ENCODE assay signal across 35 cellular contexts in genomic region chr17:66752411-66752810, GRCh38.
"Had no signal": no experiment of that assay in that cellular context is flagged by ENCODE, and none has a peak within 500 bp of the region (broad histone marks: within the 10 kb centered on the region; RNA-seq: fewer than 3 reads in every experiment).

No MANE protein-coding gene starts in this region.

- H3K27me3 ChIP-seq: adrenal gland, body of pancreas, brain microvascular endothelial cell, breast epithelium had no signal

- H3K4me3 ChIP-seq: adrenal gland, body of pancreas, breast epithelium had no signal

- H3K4me3 Mint-ChIP-seq: activated CD4-positive, alpha-beta memory T cell treated with anti-CD3 and anti-CD28 coated beads for 36 hours; activated CD4-positive, alpha-beta T cell treated with anti-CD3 and anti-CD28 coated beads, Interleukin-2, amount 10 ng/mL, durations not matched to agents 24 days and 14 days; activated CD8-positive, alpha-beta T cell treated with anti-CD3 and anti-CD28 coated beads for 36 hours; activated naive CD4-positive, alpha-beta T cell treated with anti-CD3 and anti-CD28 coated beads for 36 hours; activated naive CD8-positive, alpha-beta T cell treated with anti-CD3 and anti-CD28 coated beads for 36 hours; activated T-cell treated with anti-CD3 and anti-CD28 coated beads, Interleukin-2, amount 50 U/mL, for 4 hours; activated T-cell treated with anti-CD3 and anti-CD28 coated beads, Interleukin-2, amount 50 U/mL, for 72 hours; activated T-helper 1 cell treated with anti-CD3 and anti-CD28 coated beads, Interleukin-12 subunit alpha, Interleukin-12 subunit beta, Interleukin-2, Interleukin-4 antibody, amounts not matched to agents 30 ng/mL and 10 ng/mL and 1 ng/mL, durations not matched to agents 14 hours and 24 hours and 36 hours; activated T-helper 17 cell treated with anti-CD3 and anti-CD28 coated beads, Interleukin-2, amount 50 U/mL, for 72 hours; T-cell; T-helper 2 cell treated with Interferon-gamma antibody and Interleukin-4, amounts not matched to agents 5 μg/mL and 100 μg/mL, for 36 hours; WTC11 had no signal

- H3K9me3 ChIP-seq: adrenal gland, body of pancreas, breast epithelium had no signal

- H3K27me3 Mint-ChIP-seq: activated CD4-positive, alpha-beta memory T cell treated with anti-CD3 and anti-CD28 coated beads for 36 hours; activated CD4-positive, alpha-beta T cell treated with anti-CD3 and anti-CD28 coated beads, Interleukin-2, amount 10 ng/mL, durations not matched to agents 24 days and 14 days; activated CD8-positive, alpha-beta T cell treated with anti-CD3 and anti-CD28 coated beads for 36 hours; activated naive CD8-positive, alpha-beta T cell treated with anti-CD3 and anti-CD28 coated beads for 36 hours; activated T-helper 17 cell treated with anti-CD3 and anti-CD28 coated beads, Interleukin-2, amount 50 U/mL, for 72 hours; T-cell had no signal

- H3K27ac Mint-ChIP-seq: activated CD4-positive, alpha-beta memory T cell treated with anti-CD3 and anti-CD28 coated beads for 36 hours; activated CD4-positive, alpha-beta T cell treated with anti-CD3 and anti-CD28 coated beads, Interleukin-2, amount 10 ng/mL, durations not matched to agents 24 days and 14 days; activated CD8-positive, alpha-beta T cell treated with anti-CD3 and anti-CD28 coated beads for 36 hours; activated naive CD4-positive, alpha-beta T cell treated with anti-CD3 and anti-CD28 coated beads for 36 hours; activated naive CD8-positive, alpha-beta T cell treated with anti-CD3 and anti-CD28 coated beads for 36 hours; activated T-helper 1 cell treated with anti-CD3 and anti-CD28 coated beads, Interleukin-12 subunit alpha, Interleukin-12 subunit beta, Interleukin-2, Interleukin-4 antibody, amounts not matched to agents 30 ng/mL and 10 ng/mL and 1 ng/mL, durations not matched to agents 14 hours and 24 hours and 36 hours; T-cell; T-helper 2 cell treated with Interferon-gamma antibody and Interleukin-4, amounts not matched to agents 5 μg/mL and 100 μg/mL, for 36 hours; WTC11 had no signal

- DNase-seq: activated CD4-positive, alpha-beta memory T cell treated with anti-CD3 and anti-CD28 coated beads for 36 hours; activated CD4-positive, alpha-beta T cell treated with anti-CD3 and anti-CD28 coated beads for 4 hours; activated CD4-positive, alpha-beta T cell treated with anti-CD3 and anti-CD28 coated beads, Interleukin-2, amount 10 ng/mL, durations not matched to agents 24 days and 14 days; activated CD4-positive, alpha-beta T cell treated with anti-CD3 and anti-CD28 coated beads, Interleukin-2, amount 50 U/mL, for 1 hour; activated CD4-positive, alpha-beta T cell treated with anti-CD3 and anti-CD28 coated beads, Interleukin-2, amount 50 U/mL, for 4 hours; activated CD4-positive, CD25-positive, alpha-beta regulatory T cell; activated CD4-positive, CD25-positive, alpha-beta regulatory T cell treated with anti-CD3 and anti-CD28 coated beads, Interleukin-2, amount 50 U/mL, for 72 hours; activated CD8-positive, alpha-beta memory T cell treated with anti-CD3 and anti-CD28 coated beads, Interleukin-2, amount 50 U/mL, for 4 hours; activated CD8-positive, alpha-beta T cell treated with anti-CD3 and anti-CD28 coated beads for 36 hours; activated effector memory CD4-positive, alpha-beta T cell treated with anti-CD3 and anti-CD28 coated beads, Interleukin-2, amount 50 U/mL, for 16 hours; activated gamma-delta T cell treated with Interleukin-2 at 50 U/mL for 16 hours; activated naive CD4-positive, alpha-beta T cell; activated naive CD4-positive, alpha-beta T cell treated with anti-CD3 and anti-CD28 coated beads for 36 hours; activated naive CD4-positive, alpha-beta T cell treated with anti-CD3 and anti-CD28 coated beads, Interleukin-2, amount 50 U/mL, for 16 hours; activated naive CD8-positive, alpha-beta T cell treated with anti-CD3 and anti-CD28 coated beads for 36 hours; activated T-cell treated with anti-CD3 and anti-CD28 coated beads for 4 hours; activated T-cell treated with anti-CD3 and anti-CD28 coated beads, Interleukin-2, amount 50 U/mL, for 1 hour; activated T-cell treated with anti-CD3 and anti-CD28 coated beads, Interleukin-2, amount 50 U/mL, for 4 hours; activated T-cell treated with anti-CD3 and anti-CD28 coated beads, Interleukin-2, amount 50 U/mL, for 72 hours; adrenal gland; amniotic stem cell; aorta; body of pancreas; brain microvascular endothelial cell; central memory CD4-positive, alpha-beta T cell; T-cell; T-helper 2 cell; T-helper 9 cell had no signal

- ATAC-seq: activated CD8-positive, alpha-beta T cell treated with anti-CD3 and anti-CD28 coated beads for 36 hours; activated naive CD4-positive, alpha-beta T cell treated with anti-CD3 and anti-CD28 coated beads, Interleukin-2, amount 50 U/mL, for 72 hours; activated T-cell treated with anti-CD3 and anti-CD28 coated beads, Interleukin-2, amount 50 U/mL, for 4 hours; activated T-cell treated with anti-CD3 and anti-CD28 coated beads, Interleukin-2, amount 50 U/mL, for 72 hours; activated T-helper 17 cell treated with anti-CD3 and anti-CD28 coated beads, Interleukin-2, amount 50 U/mL, for 72 hours; body of pancreas; T-cell; WTC11 had no signal

- H3K36me3 ChIP-seq: adrenal gland, breast epithelium had no signal

- H3K27ac ChIP-seq: adrenal gland, body of pancreas, brain microvascular endothelial cell, breast epithelium, VCaP had no signal

- H3K4me1 Mint-ChIP-seq: activated CD4-positive, alpha-beta T cell treated with anti-CD3 and anti-CD28 coated beads, Interleukin-2, amount 10 ng/mL, durations not matched to agents 24 days and 14 days; activated naive CD8-positive, alpha-beta T cell treated with anti-CD3 and anti-CD28 coated beads for 36 hours had no signal

- H3K4me1 ChIP-seq: adrenal gland, body of pancreas, breast epithelium had no signal
